In the genomic region with DNA sequence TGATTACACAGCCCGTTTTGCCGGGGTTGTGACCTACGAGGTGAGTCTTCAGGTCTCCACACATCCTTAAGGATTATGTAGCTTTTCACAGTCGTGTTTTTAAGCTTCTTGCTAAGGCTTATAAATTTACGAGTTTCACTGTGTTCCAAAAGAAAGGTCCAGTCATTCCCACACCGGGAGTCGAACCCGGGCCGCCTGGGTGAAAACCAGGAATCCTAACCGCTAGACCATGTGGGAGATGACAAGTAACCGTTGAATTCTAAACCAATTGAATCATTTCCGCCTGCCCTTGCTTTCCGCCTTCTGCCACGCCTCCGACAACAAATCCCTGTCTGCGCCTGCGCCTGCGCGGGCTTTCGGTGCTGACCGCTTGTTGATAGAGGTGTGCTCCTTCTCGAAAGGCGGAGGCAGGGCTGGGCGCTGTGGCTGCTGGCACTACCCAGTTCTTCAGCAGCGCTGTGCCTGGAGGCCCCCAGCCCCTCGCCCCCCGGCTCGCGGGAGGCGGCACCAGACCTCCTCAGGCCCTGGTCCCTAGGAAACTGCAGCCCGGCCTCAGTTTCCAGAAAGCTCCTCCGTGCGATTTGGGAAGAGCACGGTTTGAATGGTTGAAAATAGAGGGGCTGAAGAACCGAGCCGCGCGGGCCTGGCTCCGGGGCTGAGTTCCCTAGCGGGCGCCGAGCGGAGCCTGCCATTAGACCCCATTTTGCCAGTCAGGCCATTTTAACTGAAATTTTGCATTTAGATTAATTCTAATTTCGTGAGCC, we compare ENCODE assay signal across 1 cellular context.
TF ChIP-seq lines count a peak whose summit lies in the region.

No MANE protein-coding gene starts in this region.

TF ChIP-seq in H1, 55 proteins besides CTCF, POLR2A, EP300 and RAD21:
- TF ChIP-seq BACH1 (IDR thresholded peaks at IDR 0.05; ENCODE audit: low read length), result peak; percentile 73; the same call in 1 of the 2 replicates
- peak; percentile 77 for TF ChIP-seq TAF7 (optimal IDR thresholded peaks at IDR 0.05; ENCODE audit: borderline replicate concordance, low read depth, low read length)
- no peak for TF ChIP-seq ATF3 (IDR thresholded peaks at IDR 0.05; ENCODE audit: insufficient read depth, low read depth, low read length)
- no peak for TF ChIP-seq BCL11A (IDR thresholded peaks at IDR 0.05; ENCODE audit: low read depth in 2 of 2, low read length in 2 of 2)
- no peak for TF ChIP-seq SIRT6 (IDR thresholded peaks at IDR 0.05; ENCODE audit: low read length)
- no peak for TF ChIP-seq GABPA (IDR thresholded peaks at IDR 0.05; ENCODE audit: borderline replicate concordance, insufficient read depth, low read length)
- no peak for TF ChIP-seq JUN (IDR thresholded peaks at IDR 0.05; ENCODE audit: low read depth, low read length)
- TF ChIP-seq, protein P1, sequence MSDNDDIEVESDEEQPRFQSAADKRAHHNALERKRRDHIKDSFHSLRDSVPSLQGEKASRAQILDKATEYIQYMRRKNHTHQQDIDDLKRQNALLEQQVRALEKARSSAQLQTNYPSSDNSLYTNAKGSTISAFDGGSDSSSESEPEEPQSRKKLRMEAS (IDR thresholded peaks at IDR 0.05), result peak; percentile 66
- TF ChIP-seq CHD1 (IDR thresholded peaks at IDR 0.05; ENCODE audit: low read depth, low read length), result no peak
- TF ChIP-seq SP4 (IDR thresholded peaks at IDR 0.05; ENCODE audit: low read length), result peak; percentile 70; the same call in 1 of the 2 replicates
- TF ChIP-seq GTF2F1 (IDR thresholded peaks at IDR 0.05; ENCODE audit: borderline replicate concordance, low read depth, low read length), result no peak
- TF ChIP-seq HDAC2 (IDR thresholded peaks at IDR 0.05; ENCODE audit: borderline replicate concordance in 1 of 2, low read depth in 2 of 2, low read length in 2 of 2), result no peak
- no peak for TF ChIP-seq SUZ12 (IDR thresholded peaks at IDR 0.05; ENCODE audit: low read length)
- no peak for TF ChIP-seq KDM5A (IDR thresholded peaks at IDR 0.05; ENCODE audit: low read length)
- no peak for TF ChIP-seq CHD2 (IDR thresholded peaks at IDR 0.05; ENCODE audit: low read length)
- peak; percentile 91; the same call in 1 of the 2 replicates for TF ChIP-seq RBBP5 (IDR thresholded peaks at IDR 0.05; ENCODE audit: borderline replicate concordance, low read depth, low read length)
- peak; percentile 66 for TF ChIP-seq TEAD4 (IDR thresholded peaks at IDR 0.05; ENCODE audit: low read depth, low read length)
- no peak for TF ChIP-seq SP1 (IDR thresholded peaks at IDR 0.05; ENCODE audit: low read depth, low read length)
- TF ChIP-seq ASH2L (IDR thresholded peaks at IDR 0.05; ENCODE audit: low read length), result peak; percentile 100
- TF ChIP-seq POLR2AphosphoS5 (IDR thresholded peaks at IDR 0.05; ENCODE audit: low read depth, low read length), result peak; percentile 95
- no peak for TF ChIP-seq TCF12 (IDR thresholded peaks at IDR 0.05; ENCODE audit: low read depth, low read length)
- no peak for TF ChIP-seq RXRA (IDR thresholded peaks at IDR 0.05; ENCODE audit: insufficient read depth, low read depth, low read length)
- TF ChIP-seq SRF (IDR thresholded peaks at IDR 0.05; ENCODE audit: low read depth, low read length), result no peak
- 0 out of 2 replicates have a peak, but pooled peaks have one; percentile 24 for TF ChIP-seq POU5F1 (IDR thresholded peaks at IDR 0.05; ENCODE audit: low read depth, low read length)
- TF ChIP-seq CREB1 (IDR thresholded peaks at IDR 0.05), result no peak
- TF ChIP-seq BRCA1 (IDR thresholded peaks at IDR 0.05; ENCODE audit: low read depth, low read length), result no peak
- TF ChIP-seq HDAC6 (IDR thresholded peaks at IDR 0.05; ENCODE audit: low read depth, low read length), result no peak
- no peak for TF ChIP-seq RNF2 (IDR thresholded peaks at IDR 0.05; ENCODE audit: borderline replicate concordance, low read depth, low read length, missing control alignments, poor library complexity, severe bottlenecking)
- TF ChIP-seq JUND (IDR thresholded peaks at IDR 0.05; ENCODE audit: low read length), result no peak
- TF ChIP-seq CBX8 (IDR thresholded peaks at IDR 0.05; ENCODE audit: borderline replicate concordance, low read depth, low read length), result no peak
- no peak for TF ChIP-seq SP2 (IDR thresholded peaks at IDR 0.05; ENCODE audit: low read length)
- no peak for TF ChIP-seq SIX5 (IDR thresholded peaks at IDR 0.05; ENCODE audit: low read depth, low read length)
- TF ChIP-seq TAF1 (IDR thresholded peaks at IDR 0.05; ENCODE audit: low read depth, low read length), result peak; percentile 86
- TF ChIP-seq USF2 (IDR thresholded peaks at IDR 0.05; ENCODE audit: low read length), result no peak
- peak; percentile 72 for TF ChIP-seq PHF8 (conservative IDR thresholded peaks at IDR 0.05; ENCODE audit: low read depth, low read length)
- TF ChIP-seq ATF2 (IDR thresholded peaks at IDR 0.05; ENCODE audit: low read length), result no peak
- no peak for TF ChIP-seq SAP30 (IDR thresholded peaks at IDR 0.05; ENCODE audit: insufficient read depth, insufficient replicate concordance, low read length)
- peak; percentile 89; the same call in 1 of the 2 replicates for TF ChIP-seq MAFK (IDR thresholded peaks at IDR 0.05; ENCODE audit: low read depth, low read length)
- 0 out of 4 replicates have a peak, but pooled peaks of 1 of the 2 experiments have one; percentile 28 for TF ChIP-seq SIN3A (conservative IDR thresholded peaks at IDR 0.05 in 1 of 2, IDR thresholded peaks at IDR 0.05 in 1 of 2; ENCODE audit: low read depth in 1 of 2, low read length in 2 of 2)
- TF ChIP-seq TBP (IDR thresholded peaks at IDR 0.05; ENCODE audit: low read depth, low read length), result peak; percentile 100
- peak; percentile 94 for TF ChIP-seq NRF1 (IDR thresholded peaks at IDR 0.05; ENCODE audit: low read depth, low read length)
- 0 out of 2 replicates have a peak, but pooled peaks have one; percentile 31 for TF ChIP-seq EGR1 (IDR thresholded peaks at IDR 0.05; ENCODE audit: borderline replicate concordance, low read depth, low read length)
- no peak for TF ChIP-seq EZH2 (IDR thresholded peaks at IDR 0.05; ENCODE audit: low read depth, low read length, severe bottlenecking)
- TF ChIP-seq CTBP2 (IDR thresholded peaks at IDR 0.05; ENCODE audit: borderline replicate concordance, insufficient read depth, insufficient read length, low read length), result no peak
- peak; percentile 75 for TF ChIP-seq CEBPB (IDR thresholded peaks at IDR 0.05; ENCODE audit: low read depth, low read length)
- no peak for TF ChIP-seq FOSL1 (IDR thresholded peaks at IDR 0.05; ENCODE audit: insufficient read depth, low read depth, low read length)
- TF ChIP-seq KDM4A (IDR thresholded peaks at IDR 0.05; ENCODE audit: low read depth, low read length, severe bottlenecking), result no peak
- TF ChIP-seq YY1 (IDR thresholded peaks at IDR 0.05; ENCODE audit: low read depth, low read length), result peak; percentile 90
- no peak for TF ChIP-seq RFX5 (IDR thresholded peaks at IDR 0.05; ENCODE audit: borderline replicate concordance, low read depth, low read length)
- no peak for TF ChIP-seq CBX5 (IDR thresholded peaks at IDR 0.05; ENCODE audit: low read depth, low read length)
- peak; percentile 76 for TF ChIP-seq E2F6 (IDR thresholded peaks at IDR 0.05)
- TF ChIP-seq, protein P2, sequence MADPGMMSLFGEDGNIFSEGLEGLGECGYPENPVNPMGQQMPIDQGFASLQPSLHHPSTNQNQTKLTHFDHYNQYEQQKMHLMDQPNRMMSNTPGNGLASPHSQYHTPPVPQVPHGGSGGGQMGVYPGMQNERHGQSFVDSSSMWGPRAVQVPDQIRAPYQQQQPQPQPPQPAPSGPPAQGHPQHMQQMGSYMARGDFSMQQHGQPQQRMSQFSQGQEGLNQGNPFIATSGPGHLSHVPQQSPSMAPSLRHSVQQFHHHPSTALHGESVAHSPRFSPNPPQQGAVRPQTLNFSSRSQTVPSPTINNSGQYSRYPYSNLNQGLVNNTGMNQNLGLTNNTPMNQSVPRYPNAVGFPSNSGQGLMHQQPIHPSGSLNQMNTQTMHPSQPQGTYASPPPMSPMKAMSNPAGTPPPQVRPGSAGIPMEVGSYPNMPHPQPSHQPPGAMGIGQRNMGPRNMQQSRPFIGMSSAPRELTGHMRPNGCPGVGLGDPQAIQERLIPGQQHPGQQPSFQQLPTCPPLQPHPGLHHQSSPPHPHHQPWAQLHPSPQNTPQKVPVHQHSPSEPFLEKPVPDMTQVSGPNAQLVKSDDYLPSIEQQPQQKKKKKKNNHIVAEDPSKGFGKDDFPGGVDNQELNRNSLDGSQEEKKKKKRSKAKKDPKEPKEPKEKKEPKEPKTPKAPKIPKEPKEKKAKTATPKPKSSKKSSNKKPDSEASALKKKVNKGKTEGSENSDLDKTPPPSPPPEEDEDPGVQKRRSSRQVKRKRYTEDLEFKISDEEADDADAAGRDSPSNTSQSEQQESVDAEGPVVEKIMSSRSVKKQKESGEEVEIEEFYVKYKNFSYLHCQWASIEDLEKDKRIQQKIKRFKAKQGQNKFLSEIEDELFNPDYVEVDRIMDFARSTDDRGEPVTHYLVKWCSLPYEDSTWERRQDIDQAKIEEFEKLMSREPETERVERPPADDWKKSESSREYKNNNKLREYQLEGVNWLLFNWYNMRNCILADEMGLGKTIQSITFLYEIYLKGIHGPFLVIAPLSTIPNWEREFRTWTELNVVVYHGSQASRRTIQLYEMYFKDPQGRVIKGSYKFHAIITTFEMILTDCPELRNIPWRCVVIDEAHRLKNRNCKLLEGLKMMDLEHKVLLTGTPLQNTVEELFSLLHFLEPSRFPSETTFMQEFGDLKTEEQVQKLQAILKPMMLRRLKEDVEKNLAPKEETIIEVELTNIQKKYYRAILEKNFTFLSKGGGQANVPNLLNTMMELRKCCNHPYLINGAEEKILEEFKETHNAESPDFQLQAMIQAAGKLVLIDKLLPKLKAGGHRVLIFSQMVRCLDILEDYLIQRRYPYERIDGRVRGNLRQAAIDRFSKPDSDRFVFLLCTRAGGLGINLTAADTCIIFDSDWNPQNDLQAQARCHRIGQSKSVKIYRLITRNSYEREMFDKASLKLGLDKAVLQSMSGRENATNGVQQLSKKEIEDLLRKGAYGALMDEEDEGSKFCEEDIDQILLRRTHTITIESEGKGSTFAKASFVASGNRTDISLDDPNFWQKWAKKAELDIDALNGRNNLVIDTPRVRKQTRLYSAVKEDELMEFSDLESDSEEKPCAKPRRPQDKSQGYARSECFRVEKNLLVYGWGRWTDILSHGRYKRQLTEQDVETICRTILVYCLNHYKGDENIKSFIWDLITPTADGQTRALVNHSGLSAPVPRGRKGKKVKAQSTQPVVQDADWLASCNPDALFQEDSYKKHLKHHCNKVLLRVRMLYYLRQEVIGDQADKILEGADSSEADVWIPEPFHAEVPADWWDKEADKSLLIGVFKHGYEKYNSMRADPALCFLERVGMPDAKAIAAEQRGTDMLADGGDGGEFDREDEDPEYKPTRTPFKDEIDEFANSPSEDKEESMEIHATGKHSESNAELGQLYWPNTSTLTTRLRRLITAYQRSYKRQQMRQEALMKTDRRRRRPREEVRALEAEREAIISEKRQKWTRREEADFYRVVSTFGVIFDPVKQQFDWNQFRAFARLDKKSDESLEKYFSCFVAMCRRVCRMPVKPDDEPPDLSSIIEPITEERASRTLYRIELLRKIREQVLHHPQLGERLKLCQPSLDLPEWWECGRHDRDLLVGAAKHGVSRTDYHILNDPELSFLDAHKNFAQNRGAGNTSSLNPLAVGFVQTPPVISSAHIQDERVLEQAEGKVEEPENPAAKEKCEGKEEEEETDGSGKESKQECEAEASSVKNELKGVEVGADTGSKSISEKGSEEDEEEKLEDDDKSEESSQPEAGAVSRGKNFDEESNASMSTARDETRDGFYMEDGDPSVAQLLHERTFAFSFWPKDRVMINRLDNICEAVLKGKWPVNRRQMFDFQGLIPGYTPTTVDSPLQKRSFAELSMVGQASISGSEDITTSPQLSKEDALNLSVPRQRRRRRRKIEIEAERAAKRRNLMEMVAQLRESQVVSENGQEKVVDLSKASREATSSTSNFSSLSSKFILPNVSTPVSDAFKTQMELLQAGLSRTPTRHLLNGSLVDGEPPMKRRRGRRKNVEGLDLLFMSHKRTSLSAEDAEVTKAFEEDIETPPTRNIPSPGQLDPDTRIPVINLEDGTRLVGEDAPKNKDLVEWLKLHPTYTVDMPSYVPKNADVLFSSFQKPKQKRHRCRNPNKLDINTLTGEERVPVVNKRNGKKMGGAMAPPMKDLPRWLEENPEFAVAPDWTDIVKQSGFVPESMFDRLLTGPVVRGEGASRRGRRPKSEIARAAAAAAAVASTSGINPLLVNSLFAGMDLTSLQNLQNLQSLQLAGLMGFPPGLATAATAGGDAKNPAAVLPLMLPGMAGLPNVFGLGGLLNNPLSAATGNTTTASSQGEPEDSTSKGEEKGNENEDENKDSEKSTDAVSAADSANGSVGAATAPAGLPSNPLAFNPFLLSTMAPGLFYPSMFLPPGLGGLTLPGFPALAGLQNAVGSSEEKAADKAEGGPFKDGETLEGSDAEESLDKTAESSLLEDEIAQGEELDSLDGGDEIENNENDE (IDR thresholded peaks at IDR 0.05; ENCODE audit: insufficient replicate concordance, low read length), result no peak
- no peak for TF ChIP-seq KDM1A (IDR thresholded peaks at IDR 0.05; ENCODE audit: borderline replicate concordance, low read length)
- TF ChIP-seq NANOG (IDR thresholded peaks at IDR 0.05; ENCODE audit: insufficient read depth, low read depth, low read length, poor library complexity, severe bottlenecking), result no peak
- TF ChIP-seq ZNF274 (IDR thresholded peaks at IDR 0.05; ENCODE audit: borderline replicate concordance, extremely low read depth, low read length), result no peak
